ENCODE assay signal across 12 cellular contexts in the genomic region with DNA sequence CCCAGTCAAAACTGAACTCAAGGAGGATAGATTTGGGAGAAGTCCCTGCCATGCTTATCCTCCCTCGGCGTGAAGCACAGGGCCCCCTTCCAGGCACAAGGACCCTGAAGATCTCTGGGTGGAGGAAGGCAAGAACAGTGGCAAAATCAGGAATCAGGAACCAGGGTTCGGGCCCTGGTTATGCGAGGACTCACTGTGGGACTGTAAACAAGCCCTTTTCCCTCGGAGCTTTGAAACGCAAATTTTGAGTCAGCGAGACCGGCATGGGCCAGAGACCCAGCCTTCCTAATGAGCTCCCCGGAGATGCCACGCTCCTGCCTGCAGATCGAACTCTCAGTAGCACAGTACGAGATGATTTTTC.
DNase-seq lines count a peak whose midpoint lies in the region; ATAC-seq, FAIRE-seq and TF ChIP-seq lines count a peak whose summit lies in the region.
"Had no signal": no experiment of that assay in that cellular context is flagged by ENCODE, and none has a peak within 500 bp of the region (broad histone marks: within the 10 kb centered on the region; RNA-seq: fewer than 3 reads in every experiment).

No MANE protein-coding gene starts in this region.

- H3K9ac ChIP-seq in NT2/D1 (ENCODE audit: insufficient read length, low read depth), result peak overlapping the region; percentile 72

- H3K36me3 ChIP-seq in NT2/D1 (ENCODE audit: insufficient read depth, insufficient read length, low read length), result no peaks in the 10 kb centered on the region
- no peaks in the 10 kb centered on the region for H3K36me3 ChIP-seq in esophagus squamous epithelium
- H3K36me3 ChIP-seq in psoas muscle (ENCODE audit: insufficient read depth in 1 of 2, low read depth in 1 of 2), result no peaks in the 10 kb centered on the region

- no peak for TF ChIP-seq POLR2A in esophagus squamous epithelium (IDR thresholded peaks at IDR 0.05)
- TF ChIP-seq POLR2A in GM12892 (IDR thresholded peaks at IDR 0.05; ENCODE audit: low read depth, low read length), result no peak

- no peaks in the 10 kb centered on the region for H3K9me3 ChIP-seq in NT2/D1 (ENCODE audit: insufficient read depth, low read length)
- H3K9me3 ChIP-seq in esophagus squamous epithelium, result no peaks in the 10 kb centered on the region
- no peaks in the 10 kb centered on the region for H3K9me3 ChIP-seq in psoas muscle

- H3K4me1 ChIP-seq in NT2/D1 (ENCODE audit: insufficient read depth, insufficient read length) (peaks cover 26% of the 10 kb centered on the region), esophagus squamous epithelium (peaks cover 44 to 89% (median 55%) of the 10 kb centered on the region in 3 donors), psoas muscle (peaks cover 29% of the 10 kb centered on the region)

- TF ChIP-seq CTCF in esophagus squamous epithelium (IDR thresholded peaks at IDR 0.05) (no peak), psoas muscle (IDR thresholded peaks at IDR 0.05) (no peak)

- FAIRE-seq in GM12892 (lab: Jason Lieb, UNC), result no peak

- H3K27ac ChIP-seq in esophagus squamous epithelium (peak overlapping the region; percentile 71 to 85 (median 81)), psoas muscle (peak overlapping the region; percentile 63)

- H3K4me3 ChIP-seq in NT2/D1 (ENCODE audit: insufficient read length, low read depth), result no peak overlapping the region
- H3K4me3 ChIP-seq in esophagus squamous epithelium, result no peak overlapping the region
- H3K4me3 ChIP-seq in psoas muscle, result peak overlapping the region; percentile 59

- 81 to 94% methylated on average over 9 to 11 of the region's 12 CpGs for WGBS in esophagus squamous epithelium, 2 donors
- WGBS in psoas muscle, 3 donors, result 85 to 92% (median 89%) methylated on average over 12 of the region's 12 CpGs

- intact Hi-C loops in esophagus squamous epithelium (cut with DNase I) (loop anchor here (10.0 kb wide), 1 partner anchor 88 kb away; the partner anchor contains the start of gene HEG1), psoas muscle (cut with DNase I) (loop anchor here in 1 of 2 donors (5.0 kb wide), 1 partner anchor 90 kb away; no protein-coding TSS in a partner anchor), left colon (cut with DNase I, micrococcal nuclease) (no loop called here)

- ATAC-seq in psoas muscle, result no peak
- ATAC-seq in left colon, result no peak

- H3K27me3 ChIP-seq in NT2/D1 (ENCODE audit: insufficient read depth, insufficient read length) (no peaks in the 10 kb centered on the region), esophagus squamous epithelium (no peaks in the 10 kb centered on the region), psoas muscle (ENCODE audit: insufficient read depth in 3 of 3, low read length in 2 of 3) (no peaks in the 10 kb centered on the region)

- DNase-seq in ELF-1 (ENCODE audit: low read depth, low spot score) (peak; percentile 54), NT2/D1 (ENCODE audit: low read depth, low spot score) (no peak), esophagus squamous epithelium (lab: John Stamatoyannopoulos, UW) (no peak), psoas muscle (no peak), left colon (no peak), GM12892 (ENCODE audit: insufficient read length) (no peak), kidney tubule cell (ENCODE audit: low spot score) (no peak), HK-2 (ENCODE audit: unreplicated experiment) (no peak)
- DNase-seq: cortex of kidney, DMS 273 treated with DMSO at 0.1 percent for 48 hours, HFFc6, SIG-M5 had no signal
